Comparison of ENCODE assay signal across 1 cellular context in genomic region chr12:52036587-52037171, GRCh38.
TF ChIP-seq lines count a peak whose summit lies in the region.

No MANE protein-coding gene starts in this region.

TF ChIP-seq in HepG2, 621 proteins besides CTCF, POLR2A, EP300 and RAD21 (continued from another document):
- TF ChIP-seq ZNF318 (CRISPR knock-in tag; IDR thresholded peaks at IDR 0.05) (no peak), TCF7 (IDR thresholded peaks at IDR 0.05; ENCODE audit: low read depth) (no peak), AKAP8 (CRISPR knock-in tag; IDR thresholded peaks at IDR 0.05) (no peak), PTBP1 (IDR thresholded peaks at IDR 0.05; ENCODE audit: low read depth, low read length, poor library complexity, severe bottlenecking) (no peak), SSRP1 (CRISPR knock-in tag; IDR thresholded peaks at IDR 0.05) (no peak)
